In genomic region chr16:28140788-28141618, GRCh38 we compare ENCODE assay signal across 8 cellular contexts.
DNase-seq lines count a peak whose midpoint lies in the region; ATAC-seq and TF ChIP-seq lines count a peak whose summit lies in the region.

No MANE protein-coding gene starts in this region.

- H3K9me3 Mint-ChIP-seq in naive B cell, result no peaks in the 10 kb centered on the region

- H3K27ac Mint-ChIP-seq in naive B cell, result peak overlapping the region; percentile 92 to 99 (median 98)

- WGBS in ovary, 3 donors, result 81 to 89% (median 84%) methylated on average over 5 of the region's 5 CpGs

- TF ChIP-seq EP300 in ovary (IDR thresholded peaks at IDR 0.05), result no peak

- intact Hi-C loops in ovary (cut with DNase I), result no loop called here

- H3K27ac ChIP-seq in ovary, result no peak overlapping the region

- DNase-seq in GM13976 (ENCODE audit: low spot score) (peak; percentile 69), naive B cell (peak; percentile 78), ovary (no peak), NCI-H1694 (lab: John Stamatoyannopoulos, UW) (no peak), OCI-M2 (lab: John Stamatoyannopoulos, UW; ENCODE audit: unreplicated experiment) (no peak)
- peak; percentile 78 for DNase-seq in NK-92 treated with Interleukin-12 subunit alpha and Interleukin-12 subunit beta, amount 100 ng/mL, for 24 hours (lab: John Stamatoyannopoulos, UW)
- DNase-seq in activated T-helper 9 cell treated with anti-CD3 and anti-CD28 coated beads, Interleukin-2, amount 50 U/mL, for 16 hours (ENCODE audit: low read depth), result peak; percentile 29

- TF ChIP-seq POLR2A in ovary (IDR thresholded peaks at IDR 0.05), result no peak

- no peaks in the 10 kb centered on the region for H3K27me3 Mint-ChIP-seq in naive B cell

- no peaks in the 10 kb centered on the region for H3K9me3 ChIP-seq in ovary

- no peaks in the 10 kb centered on the region for H3K4me1 ChIP-seq in ovary (ENCODE audit: insufficient read depth)

- no peaks in the 10 kb centered on the region for H3K27me3 ChIP-seq in ovary

- TF ChIP-seq CTCF in GM13976 (IDR thresholded peaks at IDR 0.05; ENCODE audit: borderline replicate concordance, control extremely low read depth, extremely low read depth, insufficient read depth, missing control alignments), result peak; percentile 4
- TF ChIP-seq CTCF in ovary (IDR thresholded peaks at IDR 0.05), result no peak

- no peaks in the 10 kb centered on the region for H3K36me3 Mint-ChIP-seq in naive B cell

- H3K4me3 Mint-ChIP-seq in naive B cell, result peak overlapping the region; percentile 53 to 89 (median 76)

- H3K4me3 ChIP-seq in ovary, result no peak overlapping the region

- no peaks in the 10 kb centered on the region for H3K36me3 ChIP-seq in ovary

- peaks cover 46 to 84% (median 70%) of the 10 kb centered on the region in 3 donors for H3K4me1 Mint-ChIP-seq in naive B cell

- ATAC-seq in HG02642 (IDR thresholded peaks at IDR 0.05; ENCODE audit: poor library complexity, unreplicated experiment) (peak; percentile 64), naive B cell (ENCODE audit: low read depth in 2 of 2) (peak; percentile 80 to 81)

- in situ Hi-C loops in GM13976 (cut with MboI; ENCODE audit: low sequenced_read_pairs, unreplicated experiment), result loop anchor here (10.0 kb wide), 1 partner anchor 64 kb away; no protein-coding TSS in a partner anchor

Comparison
In these comparisons a context has a peak if more than half of its experiments do, and no peak if none do; other contexts are left out.
1. DNase-seq: peak in GM13976 (single experiment), NK-92 treated with Interleukin-12 subunit alpha and Interleukin-12 subunit beta, amount 100 ng/mL, for 24 hours (single experiment), activated T-helper 9 cell treated with anti-CD3 and anti-CD28 coated beads, Interleukin-2, amount 50 U/mL, for 16 hours (single experiment) and naive B cell (single experiment); none in ovary (0 of 5), NCI-H1694 (single experiment) and OCI-M2 (single experiment).